ENCODE assay signal across 8 cellular contexts in the genomic region with DNA sequence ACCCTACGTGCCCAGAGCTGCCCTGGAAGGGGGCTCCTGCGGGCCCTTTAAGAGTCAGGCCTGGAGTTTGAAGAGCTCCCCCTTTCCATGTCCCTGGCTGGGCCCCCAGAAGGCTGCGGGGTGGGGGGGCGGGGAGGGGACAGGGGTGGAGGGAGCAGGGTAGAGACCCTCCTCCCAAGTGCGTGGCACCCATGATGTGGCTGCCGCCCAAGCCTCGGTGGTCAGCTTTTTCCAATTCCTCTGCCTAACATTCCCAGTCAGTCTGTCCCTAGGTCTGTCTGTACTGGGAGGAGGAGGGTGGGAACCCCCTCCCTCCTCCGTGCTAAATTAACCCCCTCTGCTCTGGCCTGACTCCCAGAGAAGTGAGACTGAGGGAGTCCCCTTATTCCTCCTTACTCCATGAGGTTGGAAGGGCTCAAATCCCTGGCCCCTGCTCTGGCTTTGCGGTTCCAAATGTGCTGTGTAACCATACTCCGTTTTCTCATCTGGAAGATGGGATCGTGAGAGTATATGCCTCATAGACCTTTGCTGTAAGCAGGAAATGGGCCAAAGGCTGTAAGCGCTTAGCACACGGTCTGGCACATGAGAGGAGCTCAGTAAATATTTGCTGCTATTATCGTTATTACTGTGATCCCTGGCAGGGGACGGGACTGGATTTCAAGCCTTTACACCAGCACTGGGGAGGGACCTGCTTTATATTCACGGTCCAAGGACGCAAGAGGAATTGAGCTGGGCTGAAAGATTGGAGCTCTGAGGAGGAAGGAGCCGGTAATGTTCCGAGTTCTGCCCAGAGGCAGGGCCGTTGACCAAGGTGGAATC. TPM values are rescaled to one million over a fixed set of nuclear protein-coding genes. Genes with fewer than 3 reads are reported as not detected.
A peak's percentile ranks its signal among the peaks of the same experiment; 100 is the strongest.
DNase-seq lines count a peak whose midpoint lies in the region; ATAC-seq and TF ChIP-seq lines count a peak whose summit lies in the region.

No MANE protein-coding gene starts in this region.

- H3K4me3 ChIP-seq in BLaER1 (no peak overlapping the region), coronary artery (peak overlapping the region; percentile 74), HAP-1 (no peak overlapping the region)

- peaks cover 54% of the 10 kb centered on the region for H3K4me1 ChIP-seq in BLaER1
- peaks cover 3% of the 10 kb centered on the region; the same call in 1 of the 2 replicates for H3K4me1 ChIP-seq in HAP-1

- H3K36me3 ChIP-seq in BLaER1 (no peaks in the 10 kb centered on the region), HAP-1 (replicated peaks) (no peaks in the 10 kb centered on the region)

- no peak for ATAC-seq in GM19035 (IDR thresholded peaks at IDR 0.05; ENCODE audit: unreplicated experiment)

- no peak overlapping the region for H3K9ac ChIP-seq in BLaER1

- H3K4me2 ChIP-seq in BLaER1: peak overlapping the region; percentile 68

- H3K27ac ChIP-seq in BLaER1 (no peak overlapping the region), coronary artery (peak overlapping the region; percentile 79 to 97)

- H3K9me3 ChIP-seq in BLaER1 (no peaks in the 10 kb centered on the region), HAP-1 (no peaks in the 10 kb centered on the region)

- in situ Hi-C loops in HAP-1 (cut with MboI; ENCODE audit: low sequenced_read_pairs): no loop called here

- TF ChIP-seq CTCF in coronary artery (IDR thresholded peaks at IDR 0.05): no peak

- no peaks in the 10 kb centered on the region for H4K20me1 ChIP-seq in BLaER1

- H3K27me3 ChIP-seq in BLaER1 (peaks cover 35% of the 10 kb centered on the region), HAP-1 (ENCODE audit: low read depth) (no peaks in the 10 kb centered on the region; the same call in 1 of the 2 replicates)

- peak; percentile 57 for DNase-seq in NCI-H2029 treated with DMSO at 0.1 percent for 48 hours (lab: John Stamatoyannopoulos, UW)
- no peak for DNase-seq in coronary artery (ENCODE audit: low spot score)
- peak; percentile 45 for DNase-seq in mucosa of gallbladder (ENCODE audit: low spot score)
- DNase-seq in foreskin melanocyte: no peak
- DNase-seq in OCI-M1 (lab: John Stamatoyannopoulos, UW): no peak
- no peak for DNase-seq in HAP-1 (ENCODE audit: low spot score in 2 of 2)

RNA-seq across cellular contexts. Expression of gene COL16A1, which starts 0.7 kb away (rescaled TPM):
- 52.5 TPM for total RNA-seq in mucosa of gallbladder

RNA-seq across cellular contexts. Expression of gene ADGRB2, which starts 59.7 kb away (rescaled TPM):
- total RNA-seq in mucosa of gallbladder: 6.0 TPM

RNA-seq across cellular contexts. Expression of gene PEF1, which starts 59.8 kb away (rescaled TPM):
- 66.3 TPM for total RNA-seq in mucosa of gallbladder

Comparison
In these comparisons a context has a peak if more than half of its experiments do, and no peak if none do; other contexts are left out.
1. DNase-seq: peak in NCI-H2029 treated with DMSO at 0.1 percent for 48 hours (single experiment) and mucosa of gallbladder (single experiment); none in coronary artery (single experiment), foreskin melanocyte (single experiment), OCI-M1 (single experiment) and HAP-1 (0 of 2).